In genomic region chr1:191134796-191135195, GRCh38 we compare ENCODE assay signal across 1 cellular context.
TF ChIP-seq lines count a peak whose summit lies in the region.

No MANE protein-coding gene starts in this region.

TF ChIP-seq in endothelial cell of umbilical vein, 7 proteins besides CTCF, POLR2A, EP300 and RAD21 (continued from another document):
- peak; percentile 22 for TF ChIP-seq FOS (IDR thresholded peaks at IDR 0.05; ENCODE audit: borderline replicate concordance, insufficient read depth, low read length)
